Comparison of ENCODE assay signal across 8 cellular contexts in the genomic region with DNA sequence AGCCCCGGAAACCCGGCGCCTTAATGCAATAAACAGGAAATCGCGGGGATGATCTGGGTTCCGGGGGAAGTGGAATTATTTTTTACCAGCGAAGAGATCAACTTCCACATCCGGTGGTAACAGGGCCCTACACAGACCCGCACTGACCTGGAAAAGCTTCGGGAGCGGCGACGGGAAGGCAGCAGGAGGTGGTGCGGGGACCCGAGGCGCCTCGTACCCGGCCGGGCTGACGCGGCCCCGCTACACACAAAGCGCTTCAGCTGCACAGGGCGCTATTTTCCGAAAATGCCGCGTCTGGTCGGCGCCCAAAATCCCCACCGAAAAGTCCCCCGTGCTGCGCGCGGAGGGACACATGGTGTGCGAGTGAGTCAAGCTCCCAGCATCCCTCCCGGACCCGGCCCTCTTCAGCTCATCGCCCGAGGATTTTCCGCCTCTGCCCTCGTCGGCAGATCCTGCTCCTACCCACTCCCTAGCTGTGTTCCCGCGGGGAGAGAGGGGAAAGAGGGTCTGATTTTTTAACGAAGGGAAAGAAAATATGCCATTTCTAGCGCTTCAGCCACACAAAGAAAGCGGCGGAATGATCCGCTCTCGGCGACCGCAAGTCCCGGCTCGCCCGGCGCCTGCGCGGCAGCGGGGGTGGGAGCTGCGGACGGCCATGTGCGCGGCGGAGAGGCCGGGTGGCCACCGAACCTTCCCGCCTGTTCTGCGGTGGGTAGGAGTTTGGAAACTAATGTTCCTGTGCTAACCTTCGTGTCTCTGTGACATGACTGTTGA. TPM values are rescaled to one million over a fixed set of nuclear protein-coding genes. Genes with fewer than 3 reads are reported as not detected.
DNase-seq lines count a peak whose midpoint lies in the region; ATAC-seq and TF ChIP-seq lines count a peak whose summit lies in the region.

A gene (minus strand): TSS at position 361 of the 774 bp plus-strand sequence. CDS start 45,400 bp downstream, outside the sequence.

- H3K4me1 ChIP-seq in HCT116 (ENCODE audit: control insufficient read depth in 1 of 2, insufficient read depth in 2 of 2, low read length in 2 of 2) (peaks cover 14 to 20% of the 10 kb centered on the region in 2 experiments), SK-N-SH (ENCODE audit: control insufficient read depth in 1 of 2, insufficient read depth in 2 of 2, low read depth in 1 of 2, low read length in 1 of 2) (peaks cover 9 to 16% of the 10 kb centered on the region in 2 experiments; a peak in 3 of 4 replicates)

- no TSS peak for BruUV-seq in HCT116 (replicated peaks; lab: Mats Ljungman, UMichigan)

- H2AFZ ChIP-seq in HCT116 (ENCODE audit: low read depth, low read length, poor library complexity, severe bottlenecking) (peak within 1 kb of the TSS; percentile 40), SK-N-SH (ENCODE audit: low read depth) (peak within 1 kb of the TSS; percentile 83)

- H3K27me3 ChIP-seq in HCT116 (ENCODE audit: insufficient read depth, low read length) (no peaks in the 10 kb centered on the region), SK-N-SH (ENCODE audit: insufficient read depth) (no peaks in the 10 kb centered on the region)

- CTCF ChIA-PET in HCT116 (lab: Charles Lee) (interaction anchor here (1.0 to 1.4 kb wide), 2 partner anchors 39 to 207 kb away, joined by 3 to 5 read pairs; no protein-coding TSS in a partner anchor), SK-N-SH (lab: Yijun Ruan, JAX) (interaction anchor here (0.6 kb wide), 1 partner anchor 161 kb away, joined by 3 read pairs; no protein-coding TSS in a partner anchor)

- H3K79me2 ChIP-seq in HCT116 (ENCODE audit: insufficient read depth, low read length) (peaks cover 91% of the 10 kb centered on the region), SK-N-SH (ENCODE audit: insufficient read depth) (peaks cover 89% of the 10 kb centered on the region)

- H4K20me1 ChIP-seq in HCT116 (ENCODE audit: insufficient read depth): no peaks in the 10 kb centered on the region
- H4K20me1 ChIP-seq in SK-N-SH (ENCODE audit: insufficient read depth): peaks cover 15% of the 10 kb centered on the region

- RAD21 ChIA-PET in HCT116 (lab: Charles Lee; ENCODE audit: low non-redundant PET in 1 of 2, low total read pairs in 2 of 2, uncharacterized antibody in 2 of 2, unreplicated experiment in 2 of 2): no interaction called here

- WGBS in SK-N-SH (ENCODE audit: low lambda C conversion rate): under 1% methylated on average over 34 of the region's 69 CpGs

- POLR2A ChIA-PET in HCT116 (lab: Charles Lee) (interaction anchor here (0.6 to 2.1 kb wide), 7 partner anchors 10 to 1866 kb away, joined by 3 to 8 read pairs (median 4); a partner anchor contains a TSS), SK-N-SH (lab: Yijun Ruan, JAX) (interaction anchor here (0.5 to 1.6 kb wide), 14 partner anchors 9 to 1854 kb away, joined by 3 to 17 read pairs (median 4); a partner anchor contains a TSS)

- peak; percentile 80 for ATAC-seq in HCT116

- H3F3A ChIP-seq in SK-N-SH (replicated peaks; ENCODE audit: insufficient read depth): peaks cover 17% of the 10 kb centered on the region

- peak within 1 kb of the TSS; percentile 81 for H3K4me2 ChIP-seq in HCT116 (ENCODE audit: low read length)
- peak within 1 kb of the TSS; percentile 89 for H3K4me2 ChIP-seq in SK-N-SH

- H3K9me2 ChIP-seq in HCT116 (ENCODE audit: insufficient read depth) (no peaks in the 10 kb centered on the region), SK-N-SH (no peaks in the 10 kb centered on the region)

- H3K27ac ChIP-seq in HCT116 (ENCODE audit: low read depth, low read length) (peak within 1 kb of the TSS; percentile 99), SK-N-SH (ENCODE audit: low read depth in 2 of 2, low read length in 1 of 2) (peak within 1 kb of the TSS; percentile 97 to 100)

- peak within 1 kb of the TSS; percentile 85 for H3K9ac ChIP-seq in HCT116 (ENCODE audit: low read length)
- peak within 1 kb of the TSS; percentile 100 for H3K9ac ChIP-seq in SK-N-SH

- H3K9me3 ChIP-seq in HCT116 (ENCODE audit: control insufficient read depth in 1 of 2, insufficient read depth in 1 of 2, low read depth in 1 of 2, low read length in 2 of 2) (no peaks in the 10 kb centered on the region), SK-N-SH (no peaks in the 10 kb centered on the region)

- intact Hi-C loops in HCT116 (cut with micrococcal nuclease): loop anchor here (5.0 kb wide), 2 partner anchors 67 to 552 kb away; a partner anchor contains a TSS

- H3K36me3 ChIP-seq in HCT116 (ENCODE audit: control insufficient read depth in 1 of 2, insufficient read depth in 2 of 2, low read length in 2 of 2) (peaks cover 11 to 12% of the 10 kb centered on the region in 2 experiments), SK-N-SH (replicated peaks in 1 of 2; ENCODE audit: control insufficient read depth in 1 of 2, insufficient read depth in 2 of 2, low read length in 1 of 2) (peaks cover 23% of the 10 kb centered on the region in 2 experiments)

- DNase-seq in ELR (ENCODE audit: low read depth): peak; percentile 91
- DNase-seq in HCT116 (ENCODE audit: low read depth, low spot score): peak; percentile 92
- DNase-seq in NAMALWA (ENCODE audit: low spot score): peak; percentile 90
- peak; percentile 95 for DNase-seq in SK-N-SH
- peak; percentile 91 for DNase-seq in activated naive CD4-positive, alpha-beta T cell treated with anti-CD3 and anti-CD28 coated beads, Interleukin-2, amount 50 U/mL, for 16 hours
- peak; percentile 91 for DNase-seq in germinal center (ENCODE audit: low spot score)
- peak in 55 of 56 donors; percentile 26 to 98 (median 87) for DNase-seq in nucleus accumbens (lab: John Stamatoyannopoulos, UW)
- peak; percentile 93 for DNase-seq in superior temporal gyrus (ENCODE audit: extremely low spot score)

- H3K4me3 ChIP-seq in HCT116 (replicated peaks in 1 of 2; ENCODE audit: low read depth in 1 of 2, low read length in 2 of 2): peak within 1 kb of the TSS; percentile 63 to 78
- peak within 1 kb of the TSS; percentile 73 to 98 for H3K4me3 ChIP-seq in SK-N-SH (ENCODE audit: low read depth in 2 of 2, low read length in 1 of 2)

- TF ChIP-seq EP300 in SK-N-SH (IDR thresholded peaks at IDR 0.05; ENCODE audit: borderline replicate concordance in 1 of 2, low read depth in 1 of 2, low read length in 1 of 2): no peak

- TF ChIP-seq RAD21 in HCT116 (IDR thresholded peaks at IDR 0.05; ENCODE audit: low read depth): no peak
- no peak for TF ChIP-seq RAD21 in SK-N-SH (IDR thresholded peaks at IDR 0.05; ENCODE audit: low read length)

- TF ChIP-seq CTCF in HCT116 (IDR thresholded peaks at IDR 0.05 in 2 of 3, conservative IDR thresholded peaks at IDR 0.05 in 1 of 3; ENCODE audit: borderline replicate concordance in 1 of 3, insufficient read depth in 1 of 3, low read depth in 2 of 3, low read length in 2 of 3) (no peak), SK-N-SH (IDR thresholded peaks at IDR 0.05) (no peak)

- TF ChIP-seq POLR2A in HCT116 (IDR thresholded peaks at IDR 0.05; ENCODE audit: borderline replicate concordance, extremely low read depth, insufficient read depth, insufficient read length): peak; percentile 76

TF ChIP-seq in HCT116, 20 proteins besides CTCF, POLR2A, EP300 and RAD21 (continues in another document):
- TF ChIP-seq POLR2AphosphoS5 (IDR thresholded peaks at IDR 0.05; ENCODE audit: low read depth, low read length) (peak; percentile 89), CBX3 (IDR thresholded peaks at IDR 0.05; ENCODE audit: low read depth) (peak; percentile 72), ZFX (IDR thresholded peaks at IDR 0.05) (peak; percentile 84), ZNF274 (IDR thresholded peaks at IDR 0.05; ENCODE audit: low read depth, low read length) (no peak)
- TF ChIP-seq, protein P1, sequence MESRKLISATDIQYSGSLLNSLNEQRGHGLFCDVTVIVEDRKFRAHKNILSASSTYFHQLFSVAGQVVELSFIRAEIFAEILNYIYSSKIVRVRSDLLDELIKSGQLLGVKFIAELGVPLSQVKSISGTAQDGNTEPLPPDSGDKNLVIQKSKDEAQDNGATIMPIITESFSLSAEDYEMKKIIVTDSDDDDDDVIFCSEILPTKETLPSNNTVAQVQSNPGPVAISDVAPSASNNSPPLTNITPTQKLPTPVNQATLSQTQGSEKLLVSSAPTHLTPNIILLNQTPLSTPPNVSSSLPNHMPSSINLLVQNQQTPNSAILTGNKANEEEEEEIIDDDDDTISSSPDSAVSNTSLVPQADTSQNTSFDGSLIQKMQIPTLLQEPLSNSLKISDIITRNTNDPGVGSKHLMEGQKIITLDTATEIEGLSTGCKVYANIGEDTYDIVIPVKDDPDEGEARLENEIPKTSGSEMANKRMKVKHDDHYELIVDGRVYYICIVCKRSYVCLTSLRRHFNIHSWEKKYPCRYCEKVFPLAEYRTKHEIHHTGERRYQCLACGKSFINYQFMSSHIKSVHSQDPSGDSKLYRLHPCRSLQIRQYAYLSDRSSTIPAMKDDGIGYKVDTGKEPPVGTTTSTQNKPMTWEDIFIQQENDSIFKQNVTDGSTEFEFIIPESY (IDR thresholded peaks at IDR 0.05; ENCODE audit: extremely low read depth, insufficient replicate concordance, low read length): no peak

TF ChIP-seq in SK-N-SH, 30 proteins besides CTCF, POLR2A, EP300 and RAD21 (continues in another document):
- no peak for TF ChIP-seq RFX5 (IDR thresholded peaks at IDR 0.05; ENCODE audit: low read length)
- peak; percentile 69 for TF ChIP-seq YY1 (IDR thresholded peaks at IDR 0.05; ENCODE audit: low read depth)
- TF ChIP-seq, protein P2, sequence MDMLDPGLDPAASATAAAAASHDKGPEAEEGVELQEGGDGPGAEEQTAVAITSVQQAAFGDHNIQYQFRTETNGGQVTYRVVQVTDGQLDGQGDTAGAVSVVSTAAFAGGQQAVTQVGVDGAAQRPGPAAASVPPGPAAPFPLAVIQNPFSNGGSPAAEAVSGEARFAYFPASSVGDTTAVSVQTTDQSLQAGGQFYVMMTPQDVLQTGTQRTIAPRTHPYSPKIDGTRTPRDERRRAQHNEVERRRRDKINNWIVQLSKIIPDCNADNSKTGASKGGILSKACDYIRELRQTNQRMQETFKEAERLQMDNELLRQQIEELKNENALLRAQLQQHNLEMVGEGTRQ (IDR thresholded peaks at IDR 0.05; ENCODE audit: borderline replicate concordance, low read depth, low read length): no peak
- TF ChIP-seq CHD2 (IDR thresholded peaks at IDR 0.05; ENCODE audit: low read length, partially characterized antibody): peak; percentile 91
- no peak for TF ChIP-seq SMC3 (IDR thresholded peaks at IDR 0.05; ENCODE audit: low read depth, low read length)
- no peak; the same call in 1 of the 2 replicates for TF ChIP-seq FOXM1 (IDR thresholded peaks at IDR 0.05; ENCODE audit: low read depth)
- peak; percentile 10; the same call in 1 of the 2 replicates for TF ChIP-seq JUND (IDR thresholded peaks at IDR 0.05)
- peak; percentile 5; the same call in 1 of the 2 replicates for TF ChIP-seq TCF12 (IDR thresholded peaks at IDR 0.05)
- no peak for TF ChIP-seq TEAD4 (IDR thresholded peaks at IDR 0.05; ENCODE audit: borderline replicate concordance, insufficient read depth)
- TF ChIP-seq MXI1 (IDR thresholded peaks at IDR 0.05; ENCODE audit: low read depth, low read length): peak; percentile 99
- TF ChIP-seq EZH2phosphoT487 (IDR thresholded peaks at IDR 0.05; ENCODE audit: borderline replicate concordance, low read depth): no peak

RNA-seq across cellular contexts. Expression of the gene that starts here (rescaled TPM):
- 20.1 TPM for total RNA-seq in HCT116 (2021; ENCODE audit: unreplicated experiment)
- 15.6 and 16.4 TPM in 2 replicates for polyA plus RNA-seq in HCT116 (2012)
- 12.8 and 14.2 TPM in 2 replicates for polyA plus RNA-seq in SK-N-SH (2012; rRNA removed)
- polyA plus RNA-seq in SK-N-SH (2012; cell fraction: cytosol; rRNA removed): 13.4 and 15.8 TPM in 2 replicates
- polyA plus RNA-seq in SK-N-SH (2012; cell fraction: nucleus; rRNA removed): 8.4 and 10.7 TPM in 2 replicates

Comparison
In these comparisons a context has a peak if more than half of its experiments do, and no peak if none do; other contexts are left out.
1. Peak in every context shown above with its lines: DNase-seq, ATAC-seq, H3K4me3 ChIP-seq and H3K27ac ChIP-seq.